Comparison of ENCODE assay signal across 17 cellular contexts in genomic region chr6:64439274-64439673, GRCh38.
"Had no signal": no experiment of that assay in that cellular context is flagged by ENCODE, and none has a peak within 500 bp of the region (broad histone marks: within the 10 kb centered on the region; RNA-seq: fewer than 3 reads in every experiment).

No MANE protein-coding gene starts in this region.

- H3K4me3 ChIP-seq: sigmoid colon, transverse colon had no signal

- H3K36me3 ChIP-seq: sigmoid colon, transverse colon had no signal

- H3K9me3 ChIP-seq: transverse colon had no signal

- H3K4me1 ChIP-seq: sigmoid colon, transverse colon had no signal

- DNase-seq: activated naive CD4-positive, alpha-beta T cell; activated T-cell treated with anti-CD3 and anti-CD28 coated beads, Interleukin-2, amount 50 U/mL, for 1 hour; erythroblast; hippocampal formation; left ventricle myocardium superior; midbrain; natural killer cell; retina; sigmoid colon; stimulated activated CD4-positive, alpha-beta T cell treated with anti-CD3 and anti-CD28 coated beads, Interleukin-2, amount 100 ng/mL, for 48 hours; stimulated activated CD8-positive, alpha-beta memory T cell treated with anti-CD3 and anti-CD28 coated beads, Interleukin-4, amount 100 ng/mL, for 48 hours; stimulated activated naive B cell treated with anti-CD40 and anti-IgM and Interleukin-4, amounts not matched to agents 10 μg/mL and 1 μg/mL and 100 μg/mL, for 72 hours; T1000; transverse colon had no signal

- ATAC-seq: left ventricle myocardium superior; natural killer cell; stimulated activated naive B cell treated with anti-CD40 and anti-IgM and Interleukin-4, amounts not matched to agents 10 μg/mL and 1 μg/mL and 100 μg/mL, for 72 hours; WTC11 had no signal

- FAIRE-seq: astrocyte, urothelium cell line had no signal

- H3K27ac ChIP-seq: sigmoid colon, transverse colon had no signal

- H3K27me3 ChIP-seq: sigmoid colon, transverse colon had no signal
